ENCODE assay signal across 8 cellular contexts in the genomic region with DNA sequence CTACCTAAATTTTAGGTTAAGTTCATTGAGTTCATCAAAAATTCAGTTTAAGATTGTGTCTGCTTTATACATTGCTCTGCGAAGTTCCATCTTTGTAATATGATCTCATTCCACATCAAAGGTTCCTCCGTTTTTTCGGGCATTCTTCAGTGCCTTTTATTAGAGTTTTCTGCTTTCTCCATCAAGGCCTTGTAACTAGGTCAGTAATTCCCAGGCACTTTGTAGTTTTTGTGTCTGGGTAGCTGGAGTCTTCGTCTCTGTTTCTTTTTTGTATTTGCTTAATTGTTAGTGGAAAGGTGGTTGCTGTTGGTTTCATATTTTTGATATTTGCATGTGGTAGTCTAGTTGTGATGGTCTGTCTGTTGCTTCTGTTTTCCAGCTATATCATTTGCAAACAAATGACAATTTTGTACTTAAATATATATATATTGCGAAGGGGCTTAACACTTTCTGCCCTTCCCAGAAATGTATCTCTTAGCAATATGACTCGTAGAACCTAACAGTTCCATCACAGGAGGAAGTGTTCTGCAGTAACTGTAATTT.
DNase-seq lines count a peak whose midpoint lies in the region; ATAC-seq and TF ChIP-seq lines count a peak whose summit lies in the region.

No MANE protein-coding gene starts in this region.

- TF ChIP-seq CTCF in GM12865 (IDR thresholded peaks at IDR 0.05; ENCODE audit: insufficient read depth, low read depth, low read length, missing control alignments): no peak
- TF ChIP-seq CTCF in OCI-LY1 (IDR thresholded peaks at IDR 0.05; ENCODE audit: low read length): no peak
- TF ChIP-seq CTCF in left lung (IDR thresholded peaks at IDR 0.05): no peak

- H3K4me2 ChIP-seq in OCI-LY1 (ENCODE audit: low read length): peak overlapping the region; percentile 91

- H3K4me3 ChIP-seq in GM12865 (ENCODE audit: low read depth, low read length) (peak overlapping the region; percentile 38), OCI-LY1 (ENCODE audit: low read depth, low read length, poor library complexity, severe bottlenecking) (peak overlapping the region; percentile 52), left lung (no peak overlapping the region)

- peaks cover 13% of the 10 kb centered on the region; the same call in 1 of the 2 replicates for H3F3A ChIP-seq in OCI-LY1 (ENCODE audit: insufficient read depth, low read length)

- ATAC-seq in GM21717 (IDR thresholded peaks at IDR 0.05; ENCODE audit: unreplicated experiment) (peak; percentile 14), left lung (no peak), HG02884 (IDR thresholded peaks at IDR 0.05; ENCODE audit: unreplicated experiment) (no peak)

- no peaks in the 10 kb centered on the region for H3K27me3 ChIP-seq in OCI-LY1 (ENCODE audit: insufficient read depth, low read length)
- no peaks in the 10 kb centered on the region for H3K27me3 ChIP-seq in left lung

- no peaks in the 10 kb centered on the region for H4K20me1 ChIP-seq in OCI-LY1 (ENCODE audit: insufficient read depth, low read length)

- peak overlapping the region; percentile 72 for H3K9ac ChIP-seq in OCI-LY1 (ENCODE audit: low read length)

- H2AFZ ChIP-seq in OCI-LY1 (ENCODE audit: low read length): no peak overlapping the region

- H3K79me2 ChIP-seq in OCI-LY1 (ENCODE audit: insufficient read depth, low read length): peaks cover 40% of the 10 kb centered on the region

- H3K27ac ChIP-seq in OCI-LY1 (ENCODE audit: low read depth, low read length, poor library complexity, severe bottlenecking): peak overlapping the region; percentile 99
- peak overlapping the region; percentile 8 to 61 for H3K27ac ChIP-seq in left lung

- intact Hi-C loops in left lung (cut with DNase I): no loop called here

- H3K9me2 ChIP-seq in OCI-LY1 (ENCODE audit: low read depth, low read length): no peaks in the 10 kb centered on the region

- H3K9me3 ChIP-seq in OCI-LY1 (ENCODE audit: low read length) (no peaks in the 10 kb centered on the region), left lung (no peaks in the 10 kb centered on the region)

- peak; percentile 58 for DNase-seq in GM12865 (ENCODE audit: low read depth)
- DNase-seq in left lung: no peak
- DNase-seq in NCI-H2196 treated with DMSO at 0.1 percent for 48 hours (lab: John Stamatoyannopoulos, UW; ENCODE audit: unreplicated experiment): no peak
- DNase-seq in NCI-H446 (lab: John Stamatoyannopoulos, UW): no peak
- DNase-seq in NCI-H187 (lab: John Stamatoyannopoulos, UW): no peak

- H3K4me1 ChIP-seq in OCI-LY1 (ENCODE audit: insufficient read depth, low read length, severe bottlenecking) (peaks cover 66% of the 10 kb centered on the region), left lung (peaks cover 7 to 49% of the 10 kb centered on the region in 2 donors)

- peaks cover 25% of the 10 kb centered on the region for H3K36me3 ChIP-seq in OCI-LY1 (ENCODE audit: insufficient read depth, low read length)
- H3K36me3 ChIP-seq in left lung: peaks cover 0 to 6% of the 10 kb centered on the region in 2 donors

Comparison
In these comparisons a context has a peak if more than half of its experiments do, and no peak if none do; other contexts are left out.
1. H3K4me3 ChIP-seq: peak in GM12865 (single experiment) and OCI-LY1 (single experiment); none in left lung (0 of 2).